In the genomic region with DNA sequence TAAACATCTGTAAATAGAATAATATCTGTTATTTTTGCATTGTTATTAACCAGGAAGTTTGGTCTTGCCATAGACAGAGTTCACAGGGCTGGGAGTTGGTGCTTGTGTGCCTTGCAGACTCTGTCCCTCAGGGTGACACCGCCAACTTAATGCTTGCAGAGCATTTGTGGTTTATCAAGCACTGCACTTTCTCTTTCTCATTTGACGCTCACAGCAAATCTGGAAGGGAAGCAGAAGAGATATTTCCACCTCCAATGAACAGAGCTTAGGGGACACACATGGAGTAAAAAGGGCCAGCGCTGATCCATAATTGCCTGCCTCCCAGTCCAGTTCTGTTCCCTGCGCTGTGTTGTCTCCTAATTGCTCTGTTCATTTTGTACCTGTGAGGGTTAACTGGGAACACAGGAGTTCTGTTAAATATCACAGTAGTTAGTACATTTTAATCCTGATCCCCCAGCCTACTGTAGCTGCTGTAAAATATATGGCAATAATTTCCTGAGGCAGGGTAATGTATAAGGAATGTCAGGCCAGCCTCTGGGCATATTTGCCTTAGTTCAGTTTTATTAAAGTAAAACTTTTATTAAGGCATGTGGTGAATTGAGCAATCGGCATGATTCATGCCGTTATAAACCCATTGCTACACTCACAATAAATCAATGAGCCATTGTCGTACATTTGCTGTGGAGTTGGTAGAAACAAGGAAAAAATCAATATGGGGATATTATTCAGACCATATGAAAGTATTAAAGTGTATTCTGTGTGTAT, we compare ENCODE assay signal across 9 cellular contexts.
DNase-seq lines count a peak whose midpoint lies in the region; FAIRE-seq and TF ChIP-seq lines count a peak whose summit lies in the region.
"Had no signal": no experiment of that assay in that cellular context is flagged by ENCODE, and none has a peak within 500 bp of the region (broad histone marks: within the 10 kb centered on the region; RNA-seq: fewer than 3 reads in every experiment).

No MANE protein-coding gene starts in this region.

- H3K4me1 ChIP-seq in MM.1S (ENCODE audit: low read length) = 0 out of 2 replicates have a peak, but pooled peaks cover 4% of the 10 kb centered on the region

- no peak overlapping the region for H3K9ac ChIP-seq in MM.1S (ENCODE audit: low read length)

- no peak for FAIRE-seq in bronchial epithelial cell (lab: Jason Lieb, UNC)

- H3K9me2 ChIP-seq in MM.1S (replicated peaks; ENCODE audit: insufficient read depth, low read length) = no peaks in the 10 kb centered on the region

- H3K9me3 ChIP-seq in MM.1S (replicated peaks; ENCODE audit: insufficient read depth, low read length) = no peaks in the 10 kb centered on the region
- H3K9me3 ChIP-seq: Caco-2 had no signal

- H4K20me1 ChIP-seq in MM.1S (ENCODE audit: insufficient read depth, low read length) = no peaks in the 10 kb centered on the region

- TF ChIP-seq CTCF in MM.1S (IDR thresholded peaks at IDR 0.05; ENCODE audit: low read length) (no peak), bronchial epithelial cell (IDR thresholded peaks at IDR 0.05; ENCODE audit: insufficient read depth, low read length, severe bottlenecking) (no peak), GM10266 (IDR thresholded peaks at IDR 0.05; ENCODE audit: control insufficient read depth, insufficient read depth, low read depth, missing control alignments) (no peak)

- peaks cover 6% of the 10 kb centered on the region; the same call in 1 of the 2 replicates for H3F3A ChIP-seq in MM.1S (ENCODE audit: insufficient read depth, low read length)

- H3K36me3 ChIP-seq in MM.1S (replicated peaks; ENCODE audit: insufficient read depth, low read length) (no peaks in the 10 kb centered on the region), bronchial epithelial cell (ENCODE audit: control insufficient read depth, insufficient read depth, low read length) (no peaks in the 10 kb centered on the region)

- no peak overlapping the region for H2AFZ ChIP-seq in MM.1S (ENCODE audit: low read length)

- H3K27me3 ChIP-seq in MM.1S (replicated peaks; ENCODE audit: insufficient read depth, low read length) = no peaks in the 10 kb centered on the region
- H3K27me3 ChIP-seq in bronchial epithelial cell (ENCODE audit: control insufficient read depth, insufficient read depth, low read length) = no peaks in the 10 kb centered on the region

- H3K27ac ChIP-seq in MM.1S (ENCODE audit: low read length) = no peak overlapping the region

- DNase-seq in AG20443 (ENCODE audit: low spot score) (peak; percentile 69), MM.1S (peak; percentile 77), bronchial epithelial cell (ENCODE audit: low read depth) (peak; percentile 95), mucosa of gallbladder (ENCODE audit: low spot score) (peak; percentile 54), pons (ENCODE audit: low spot score) (no peak), GM10266 (ENCODE audit: extremely low spot score) (no peak)
- DNase-seq in stimulated activated CD4-positive, alpha-beta T cell treated with anti-CD3 and anti-CD28 coated beads, Interleukin-12 subunit alpha, Interleukin-12 subunit beta, amount 100 ng/mL, for 4 hours = no peak
- no peak for DNase-seq in activated CD4-positive, CD25-positive, alpha-beta regulatory T cell (lab: John Stamatoyannopoulos, UW)
- DNase-seq: Caco-2 had no signal

- H3K79me2 ChIP-seq in MM.1S (ENCODE audit: low read length) = no peaks in the 10 kb centered on the region

- H3K4me2 ChIP-seq in MM.1S (ENCODE audit: low read depth, low read length) = peak overlapping the region; percentile 13; the same call in 1 of the 2 replicates

- no peak overlapping the region for H3K4me3 ChIP-seq in MM.1S (ENCODE audit: low read length)
- H3K4me3 ChIP-seq in bronchial epithelial cell (ENCODE audit: low read depth, low read length) = no peak overlapping the region

Comparison
In these comparisons a context has a peak if more than half of its experiments do, and no peak if none do; other contexts are left out.
1. DNase-seq: peak in AG20443 (single experiment), MM.1S (single experiment), bronchial epithelial cell (single experiment) and mucosa of gallbladder (single experiment); none in stimulated activated CD4-positive, alpha-beta T cell treated with anti-CD3 and anti-CD28 coated beads, Interleukin-12 subunit alpha, Interleukin-12 subunit beta, amount 100 ng/mL, for 4 hours (single experiment), pons (single experiment), activated CD4-positive, CD25-positive, alpha-beta regulatory T cell (0 of 4) and GM10266 (single experiment).